ENCODE assay signal across 8 cellular contexts in the genomic region with DNA sequence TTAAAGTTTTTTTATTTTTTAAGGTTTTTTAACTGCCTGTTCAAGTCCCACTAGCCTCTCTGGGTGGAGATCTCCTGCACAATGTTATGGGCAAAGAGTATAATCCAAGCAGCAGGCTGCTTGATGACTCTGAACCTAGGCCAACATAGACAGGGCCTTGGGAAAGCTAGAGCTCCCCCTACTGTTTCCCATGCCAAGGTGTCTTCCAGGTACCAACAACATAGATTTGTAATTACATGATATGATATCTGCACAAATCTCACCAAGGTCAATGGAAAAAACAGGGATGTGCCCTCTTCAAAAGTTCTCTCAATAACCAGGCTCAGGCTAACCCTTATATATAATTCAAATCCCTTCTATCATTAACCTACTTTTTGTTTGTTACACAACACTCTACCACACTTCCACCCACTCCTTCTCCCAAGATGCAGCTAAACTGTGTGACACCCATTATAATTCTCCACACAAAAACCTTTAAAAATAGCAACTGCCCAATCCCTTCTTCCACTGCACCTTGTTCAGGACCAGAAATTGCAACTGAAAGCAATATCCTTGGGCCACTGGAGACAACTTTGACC. TPM values are rescaled to one million over a fixed set of nuclear protein-coding genes. Genes with fewer than 3 reads are reported as not detected.
A peak's percentile ranks its signal among the peaks of the same experiment; 100 is the strongest.
DNase-seq lines count a peak whose midpoint lies in the region; ATAC-seq and TF ChIP-seq lines count a peak whose summit lies in the region.

No MANE protein-coding gene starts in this region.

- H3K27me3 ChIP-seq in DOHH2 (ENCODE audit: control insufficient read depth, low read length) (no peaks in the 10 kb centered on the region), adrenal gland (no peaks in the 10 kb centered on the region), hepatocyte (no peaks in the 10 kb centered on the region)

- DNase-seq in OCI-LY7 (ENCODE audit: low spot score) (peak; percentile 61), adrenal gland (peak; percentile 37 to 76 (median 53)), hepatocyte (ENCODE audit: low spot score) (peak; percentile 71), mesothelial cell of epicardium (ENCODE audit: low spot score in 2 of 2, unreplicated experiment in 2 of 2) (no peak), occipital lobe (lab: John Stamatoyannopoulos, UW) (no peak)
- peak; percentile 17 for DNase-seq in stimulated activated CD4-positive, alpha-beta T cell treated with anti-CD3 and anti-CD28 coated beads, Interleukin-12 subunit alpha, Interleukin-12 subunit beta, amount 100 ng/mL, for 4 hours

- 0 out of 2 replicates have a peak, but pooled peaks cover 3% of the 10 kb centered on the region for H3F3A ChIP-seq in DOHH2 (ENCODE audit: control insufficient read depth, insufficient read depth)

- peaks cover 10% of the 10 kb centered on the region for H3K36me3 Mint-ChIP-seq in mesothelial cell of epicardium

- POLR2A ChIA-PET in OCI-LY7 (lab: Charles Lee), result interaction anchor here (1.0 kb wide), 1 partner anchor 670 kb away, joined by 3 read pairs; no protein-coding TSS in a partner anchor

- ATAC-seq in HG03354 (IDR thresholded peaks at IDR 0.05; ENCODE audit: poor library complexity, severe bottlenecking, unreplicated experiment), result peak; percentile 59

- H3K4me3 ChIP-seq in DOHH2 (ENCODE audit: low read length) (no peak overlapping the region), OCI-LY7 (ENCODE audit: low read depth, low read length, poor library complexity, severe bottlenecking) (no peak overlapping the region), adrenal gland (no peak overlapping the region), hepatocyte (no peak overlapping the region)

- H3K4me1 Mint-ChIP-seq in mesothelial cell of epicardium, result no peaks in the 10 kb centered on the region

- BruUV-seq in OCI-LY7 (replicated peaks; lab: Mats Ljungman, UMichigan), result TSS peak; percentile 26

- H3K9me3 Mint-ChIP-seq in mesothelial cell of epicardium, result no peaks in the 10 kb centered on the region

- intact Hi-C loops in OCI-LY7 (cut with micrococcal nuclease; ENCODE audit: unreplicated experiment) (no loop called here), adrenal gland (cut with DNase I) (loop anchor here in 1 of 2 donors (5.0 kb wide), 1 partner anchor 48 kb away; the partner anchor contains the start of gene MANF)

- H3K27ac Mint-ChIP-seq in mesothelial cell of epicardium, result no peak overlapping the region

- H3K4me2 ChIP-seq in DOHH2 (ENCODE audit: low read length) (no peak overlapping the region), OCI-LY7 (ENCODE audit: low read length) (no peak overlapping the region), hepatocyte (no peak overlapping the region)

- H4K20me1 ChIP-seq in DOHH2 (ENCODE audit: control insufficient read depth, insufficient read depth, low read depth, low read length), result no peaks in the 10 kb centered on the region
- 0 out of 2 replicates have a peak, but pooled peaks cover 3% of the 10 kb centered on the region for H4K20me1 ChIP-seq in OCI-LY7 (ENCODE audit: insufficient read depth, low read length)
- H4K20me1 ChIP-seq in hepatocyte (ENCODE audit: insufficient read depth, poor library complexity, severe bottlenecking), result no peaks in the 10 kb centered on the region

- H3K79me2 ChIP-seq in DOHH2 (ENCODE audit: control insufficient read depth, low read length), result peaks cover 10% of the 10 kb centered on the region
- no peaks in the 10 kb centered on the region; the same call in 1 of the 2 replicates for H3K79me2 ChIP-seq in OCI-LY7 (ENCODE audit: insufficient read depth, low read depth, low read length)
- no peaks in the 10 kb centered on the region for H3K79me2 ChIP-seq in hepatocyte

- H3K9me3 ChIP-seq in DOHH2 (ENCODE audit: control insufficient read depth, insufficient read depth, low read length) (no peaks in the 10 kb centered on the region), OCI-LY7 (ENCODE audit: low read length) (no peaks in the 10 kb centered on the region), adrenal gland (replicated peaks in 1 of 3) (no peaks in the 10 kb centered on the region), hepatocyte (ENCODE audit: low read depth) (no peaks in the 10 kb centered on the region)

- peaks cover 63% of the 10 kb centered on the region for H3K36me3 ChIP-seq in DOHH2 (ENCODE audit: control insufficient read depth, low read length)
- peaks cover 100% of the 10 kb centered on the region for H3K36me3 ChIP-seq in OCI-LY7 (ENCODE audit: insufficient read depth, low read length)
- H3K36me3 ChIP-seq in adrenal gland (replicated peaks in 1 of 2), result peaks cover 0 to 31% of the 10 kb centered on the region in 2 donors
- H3K36me3 ChIP-seq in hepatocyte (replicated peaks; ENCODE audit: insufficient read depth, low read depth), result no peaks in the 10 kb centered on the region

- H3K27ac ChIP-seq in DOHH2 (ENCODE audit: low read depth, low read length) (no peak overlapping the region), OCI-LY7 (ENCODE audit: low read depth, low read length, poor library complexity, severe bottlenecking) (no peak overlapping the region), adrenal gland (no peak overlapping the region), hepatocyte (no peak overlapping the region)

- CTCF ChIA-PET in OCI-LY7 (lab: Charles Lee; ENCODE audit: unreplicated experiment), result no interaction called here

- TF ChIP-seq POLR2A in adrenal gland (IDR thresholded peaks at IDR 0.05), result no peak

- H3K4me1 ChIP-seq in DOHH2 (ENCODE audit: control insufficient read depth, low read length) (no peaks in the 10 kb centered on the region), OCI-LY7 (ENCODE audit: insufficient read depth, low read length, poor library complexity, severe bottlenecking) (no peaks in the 10 kb centered on the region), adrenal gland (replicated peaks in 1 of 2) (peaks cover 0 to 8% of the 10 kb centered on the region in 2 donors), hepatocyte (ENCODE audit: insufficient read depth) (no peaks in the 10 kb centered on the region)

- no peaks in the 10 kb centered on the region for H3K27me3 Mint-ChIP-seq in mesothelial cell of epicardium (ENCODE audit: low read depth)

- no peak overlapping the region for H3K4me3 Mint-ChIP-seq in mesothelial cell of epicardium

- TF ChIP-seq CTCF in DOHH2 (IDR thresholded peaks at IDR 0.05; ENCODE audit: low read depth, low read length, poor library complexity, severe bottlenecking) (peak; percentile 78), OCI-LY7 (conservative IDR thresholded peaks at IDR 0.05; ENCODE audit: low read length) (peak; percentile 88), adrenal gland (IDR thresholded peaks at IDR 0.05) (peak; percentile 49 to 67 (median 56)), hepatocyte (IDR thresholded peaks at IDR 0.05; ENCODE audit: poor library complexity) (peak; percentile 60), mesothelial cell of epicardium (IDR thresholded peaks at IDR 0.05; ENCODE audit: unreplicated experiment) (no peak)

- H3K9me2 ChIP-seq in DOHH2 (replicated peaks; ENCODE audit: control insufficient read depth, low read length), result no peaks in the 10 kb centered on the region
- no peaks in the 10 kb centered on the region for H3K9me2 ChIP-seq in OCI-LY7 (ENCODE audit: insufficient read depth, low read length)
- H3K9me2 ChIP-seq in hepatocyte (replicated peaks; ENCODE audit: insufficient read depth), result no peaks in the 10 kb centered on the region

- H2AFZ ChIP-seq in OCI-LY7 (ENCODE audit: low read length), result no peak overlapping the region
- H2AFZ ChIP-seq in hepatocyte, result no peak overlapping the region

RNA-seq across cellular contexts. Expression of gene RBM15B, which starts 43.8 kb away (rescaled TPM):
- total RNA-seq in OCI-LY7 (2014; rRNA removed; shearing (Covaris generic)), result 30.5 and 34.2 TPM in 2 replicates
- total RNA-seq in OCI-LY7 (2022) (37.4 and 37.6 TPM in 2 replicates), adrenal gland (10 to 100 TPM; 23.6 to 36.6 (median 28.0) TPM), hepatocyte (28.6 and 31.0 TPM in 2 replicates), mesothelial cell of epicardium (68.3 to 68.8 TPM (median 68.7 TPM) in 3 replicates), occipital lobe (33.5 TPM)
- polyA plus RNA-seq in adrenal gland (10 to 100 TPM in 1 of 3 donors, 1 to 10 TPM in 2; 8.0 to 13.5 (median 8.3) TPM), hepatocyte (30.6 and 33.3 TPM in 2 replicates)

RNA-seq across cellular contexts. Expression of gene MANF, which starts 49.7 kb away (rescaled TPM):
- total RNA-seq in OCI-LY7 (2014; rRNA removed; shearing (Covaris generic)), result 104 and 122 TPM in 2 replicates
- 98.6 and 117 TPM in 2 replicates for total RNA-seq in OCI-LY7 (2022)
- 100 to 1,000 TPM in 1 of 8 donors, 10 to 100 TPM in 7; 16.1 to 281 (median 43.1) TPM for total RNA-seq in adrenal gland
- 100 to 1,000 TPM in 1 of 3 donors, 10 to 100 TPM in 2; 18.9 to 306 (median 25.9) TPM for polyA plus RNA-seq in adrenal gland
- total RNA-seq in hepatocyte, result 173 and 178 TPM in 2 replicates
- polyA plus RNA-seq in hepatocyte, result 224 and 225 TPM in 2 replicates
- 99.7 to 112 TPM (median 100 TPM) in 3 replicates for total RNA-seq in mesothelial cell of epicardium
- 22.3 TPM for total RNA-seq in occipital lobe

Comparison
In these comparisons a context has a peak if more than half of its experiments do, and no peak if none do; other contexts are left out.
1. DNase-seq: peak in OCI-LY7 (single experiment), adrenal gland (7 of 7), hepatocyte (single experiment) and stimulated activated CD4-positive, alpha-beta T cell treated with anti-CD3 and anti-CD28 coated beads, Interleukin-12 subunit alpha, Interleukin-12 subunit beta, amount 100 ng/mL, for 4 hours (single experiment); none in mesothelial cell of epicardium (0 of 2) and occipital lobe (single experiment).